Comparison of ENCODE assay signal across 2 cellular contexts in the genomic region with DNA sequence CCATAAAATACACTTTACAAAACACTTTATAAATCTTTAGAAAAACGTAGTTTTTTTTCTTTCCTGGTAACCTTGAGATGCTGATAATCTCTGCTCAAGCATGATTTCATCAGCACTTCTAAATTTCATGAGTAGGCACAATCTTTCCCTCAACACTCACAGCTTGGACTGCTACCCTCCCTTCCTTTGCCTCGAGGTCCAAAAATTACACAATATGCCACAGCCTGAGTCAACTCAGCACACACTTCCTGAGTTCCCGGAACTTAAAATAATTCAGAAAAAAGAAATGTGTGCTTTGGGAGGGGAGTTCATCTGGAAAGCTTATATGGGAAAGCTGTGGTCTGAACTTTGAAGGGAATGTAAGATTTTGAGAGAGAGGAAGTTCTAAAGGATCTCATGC.
A peak's percentile ranks its signal among the peaks of the same experiment; 100 is the strongest.
TF ChIP-seq lines count a peak whose summit lies in the region.

No MANE protein-coding gene starts in this region.

TF ChIP-seq in K562, 482 proteins besides CTCF, POLR2A, EP300 and RAD21 (continues in another document):
- TF ChIP-seq MCM7 (IDR thresholded peaks at IDR 0.05) (no peak), SMARCA4 (IDR thresholded peaks at IDR 0.05) (peak; percentile 51; the same call in 1 of the 2 replicates), TRIM24 (IDR thresholded peaks at IDR 0.05) (peak; percentile 42 to 66; a peak in 1 of 4 replicates), MAFF (IDR thresholded peaks at IDR 0.05; ENCODE audit: low read length) (peak; percentile 31; the same call in 1 of the 2 replicates), ARID1B (IDR thresholded peaks at IDR 0.05) (peak; percentile 56), SREBF2 (CRISPR knock-in tag; IDR thresholded peaks at IDR 0.05) (no peak), BACH1 (tag; IDR thresholded peaks at IDR 0.05) (peak; percentile 48; the same call in 1 of the 2 replicates), ZNF75A (CRISPR knock-in tag; IDR thresholded peaks at IDR 0.05) (no peak), FOXP4 (CRISPR knock-in tag; IDR thresholded peaks at IDR 0.05; ENCODE audit: borderline replicate concordance) (no peak), MEIS2 (IDR thresholded peaks at IDR 0.05; ENCODE audit: partially characterized antibody) (peak; percentile 16), TAL1 (IDR thresholded peaks at IDR 0.05) (0 out of 2 replicates have a peak, but pooled peaks have one; percentile 7), ETV1 (tag; conservative IDR thresholded peaks at IDR 0.05; ENCODE audit: low read depth) (peak; percentile 71), SIN3A (IDR thresholded peaks at IDR 0.05; ENCODE audit: borderline replicate concordance in 2 of 2, control insufficient read depth in 1 of 2, low read depth in 2 of 2, low read length in 2 of 2) (no peak), JUND (IDR thresholded peaks at IDR 0.05; ENCODE audit: borderline replicate concordance, low read depth, low read length) (peak; percentile 60; the same call in 1 of the 2 replicates), JUND (tag; IDR thresholded peaks at IDR 0.05; ENCODE audit: borderline replicate concordance, low read depth, low read length) (no peak; the same call in 2 of the 3 replicates), THRAP3 (IDR thresholded peaks at IDR 0.05; ENCODE audit: borderline replicate concordance) (no peak), SMAD1 (IDR thresholded peaks at IDR 0.05; ENCODE audit: low read depth, low read length, partially characterized antibody) (no peak), TEAD2 (tag; IDR thresholded peaks at IDR 0.05) (no peak), ASH1L (IDR thresholded peaks at IDR 0.05; ENCODE audit: borderline replicate concordance, low read depth, partially characterized antibody) (no peak), CXXC5 (CRISPR knock-in tag; IDR thresholded peaks at IDR 0.05) (no peak), HOXB6 (CRISPR knock-in tag; IDR thresholded peaks at IDR 0.05; ENCODE audit: borderline replicate concordance) (no peak), MAFG (tag; conservative IDR thresholded peaks at IDR 0.05) (peak; percentile 74), ELF1 (tag; IDR thresholded peaks at IDR 0.05) (peak; percentile 57; the same call in 1 of the 2 replicates), PPARD (CRISPR knock-in tag; IDR thresholded peaks at IDR 0.05) (no peak), RBM25 (IDR thresholded peaks at IDR 0.05; ENCODE audit: low read depth, low read length, severe bottlenecking) (no peak)
- TF ChIP-seq, protein P1, sequence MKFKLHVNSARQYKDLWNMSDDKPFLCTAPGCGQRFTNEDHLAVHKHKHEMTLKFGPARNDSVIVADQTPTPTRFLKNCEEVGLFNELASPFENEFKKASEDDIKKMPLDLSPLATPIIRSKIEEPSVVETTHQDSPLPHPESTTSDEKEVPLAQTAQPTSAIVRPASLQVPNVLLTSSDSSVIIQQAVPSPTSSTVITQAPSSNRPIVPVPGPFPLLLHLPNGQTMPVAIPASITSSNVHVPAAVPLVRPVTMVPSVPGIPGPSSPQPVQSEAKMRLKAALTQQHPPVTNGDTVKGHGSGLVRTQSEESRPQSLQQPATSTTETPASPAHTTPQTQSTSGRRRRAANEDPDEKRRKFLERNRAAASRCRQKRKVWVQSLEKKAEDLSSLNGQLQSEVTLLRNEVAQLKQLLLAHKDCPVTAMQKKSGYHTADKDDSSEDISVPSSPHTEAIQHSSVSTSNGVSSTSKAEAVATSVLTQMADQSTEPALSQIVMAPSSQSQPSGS (CRISPR knock-in tag; IDR thresholded peaks at IDR 0.05), result no peak
- TF ChIP-seq, protein P2, sequence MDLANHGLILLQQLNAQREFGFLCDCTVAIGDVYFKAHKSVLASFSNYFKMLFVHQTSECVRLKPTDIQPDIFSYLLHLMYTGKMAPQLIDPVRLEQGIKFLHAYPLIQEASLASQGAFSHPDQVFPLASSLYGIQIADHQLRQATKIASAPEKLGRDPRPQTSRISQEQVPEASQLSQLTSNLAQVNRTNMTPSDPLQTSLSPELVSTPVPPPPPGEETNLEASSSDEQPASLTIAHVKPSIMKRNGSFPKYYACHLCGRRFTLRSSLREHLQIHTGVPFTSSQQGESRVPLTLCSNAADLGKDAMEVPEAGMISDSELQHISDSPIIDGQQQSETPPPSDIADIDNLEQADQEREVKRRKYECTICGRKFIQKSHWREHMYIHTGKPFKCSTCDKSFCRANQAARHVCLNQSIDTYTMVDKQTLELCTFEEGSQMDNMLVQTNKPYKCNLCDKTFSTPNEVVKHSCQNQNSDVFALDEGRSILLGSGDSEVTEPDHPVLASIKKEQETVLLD (IDR thresholded peaks at IDR 0.05), result no peak
- TF ChIP-seq, protein P3, sequence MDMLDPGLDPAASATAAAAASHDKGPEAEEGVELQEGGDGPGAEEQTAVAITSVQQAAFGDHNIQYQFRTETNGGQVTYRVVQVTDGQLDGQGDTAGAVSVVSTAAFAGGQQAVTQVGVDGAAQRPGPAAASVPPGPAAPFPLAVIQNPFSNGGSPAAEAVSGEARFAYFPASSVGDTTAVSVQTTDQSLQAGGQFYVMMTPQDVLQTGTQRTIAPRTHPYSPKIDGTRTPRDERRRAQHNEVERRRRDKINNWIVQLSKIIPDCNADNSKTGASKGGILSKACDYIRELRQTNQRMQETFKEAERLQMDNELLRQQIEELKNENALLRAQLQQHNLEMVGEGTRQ (CRISPR knock-in tag; IDR thresholded peaks at IDR 0.05), result no peak

TF ChIP-seq in HepG2, 621 proteins besides CTCF, POLR2A, EP300 and RAD21:
- no peak for TF ChIP-seq ZNF607 (CRISPR knock-in tag; IDR thresholded peaks at IDR 0.05; ENCODE audit: borderline replicate concordance)
- no peak for TF ChIP-seq HES4 (CRISPR knock-in tag; IDR thresholded peaks at IDR 0.05; ENCODE audit: borderline replicate concordance)
- peak; percentile 5 to 69; a peak in 2 of 4 replicates for TF ChIP-seq MAFK (conservative IDR thresholded peaks at IDR 0.05 in 1 of 2, IDR thresholded peaks at IDR 0.05 in 1 of 2; ENCODE audit: low read length in 2 of 2)
- peak; percentile 7; the same call in 1 of the 2 replicates for TF ChIP-seq CEBPB (IDR thresholded peaks at IDR 0.05; ENCODE audit: borderline replicate concordance, low read depth, low read length)
- no peak for TF ChIP-seq TFAP4 (IDR thresholded peaks at IDR 0.05; ENCODE audit: borderline replicate concordance, low read depth)
- TF ChIP-seq GABPA (IDR thresholded peaks at IDR 0.05; ENCODE audit: low read depth, low read length), result no peak
- peak; percentile 39 for TF ChIP-seq GABPA (CRISPR knock-in tag; IDR thresholded peaks at IDR 0.05; ENCODE audit: low read depth)
- TF ChIP-seq MAFF (IDR thresholded peaks at IDR 0.05; ENCODE audit: low read depth, low read length), result peak; percentile 58; the same call in 1 of the 2 replicates
- TF ChIP-seq ZNF724P (CRISPR knock-in tag; IDR thresholded peaks at IDR 0.05; ENCODE audit: borderline replicate concordance), result no peak
- peak; percentile 30; the same call in 1 of the 2 replicates for TF ChIP-seq FOSL2 (CRISPR knock-in tag; IDR thresholded peaks at IDR 0.05)
TF ChIP-seq in HepG2: peak in this region for 5.
